ENCODE assay signal across 10 cellular contexts in the genomic region with DNA sequence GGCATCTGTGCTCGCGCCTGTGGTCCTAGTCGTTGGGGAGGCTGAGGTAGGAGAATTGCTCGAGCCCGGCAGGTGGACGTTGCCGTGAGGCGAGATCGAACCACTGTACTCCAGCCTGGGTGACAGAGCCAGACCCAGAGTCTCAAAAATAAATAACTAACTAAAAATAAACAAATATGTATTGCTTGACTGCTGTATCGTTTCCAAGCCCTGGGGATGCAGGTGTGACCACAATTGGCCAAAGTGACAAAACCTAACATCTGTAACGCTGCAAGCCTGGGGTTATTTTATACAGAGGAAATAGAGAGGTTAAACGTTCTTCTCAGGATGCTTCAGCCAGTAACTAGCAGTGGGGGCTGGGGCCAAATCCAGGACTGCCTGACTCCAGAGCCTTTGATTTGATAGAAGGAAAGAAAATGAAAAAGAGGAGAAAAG. TPM values are rescaled to one million over a fixed set of nuclear protein-coding genes. Genes with fewer than 3 reads are reported as not detected.
DNase-seq lines count a peak whose midpoint lies in the region; ATAC-seq, FAIRE-seq and TF ChIP-seq lines count a peak whose summit lies in the region.
"Had no signal": no experiment of that assay in that cellular context is flagged by ENCODE, and none has a peak within 500 bp of the region (broad histone marks: within the 10 kb centered on the region; RNA-seq: fewer than 3 reads in every experiment).

No MANE protein-coding gene starts in this region.

- peak; percentile 28; the same call in 1 of the 2 replicates for TF ChIP-seq POLR2A in Raji (IDR thresholded peaks at IDR 0.05; ENCODE audit: insufficient read depth, low read depth, low read length)

- H3K4me1 Mint-ChIP-seq in GM23338 = peaks cover 13% of the 10 kb centered on the region
- H3K4me1 Mint-ChIP-seq in neural progenitor cell = peaks cover 20% of the 10 kb centered on the region

- ATAC-seq in GM18517 (IDR thresholded peaks at IDR 0.05; ENCODE audit: unreplicated experiment) = peak; percentile 34
- no peak for ATAC-seq in GM23338
- no peak for ATAC-seq in HG02970 (IDR thresholded peaks at IDR 0.05; ENCODE audit: low FRiP score, unreplicated experiment)

- peaks cover 38% of the 10 kb centered on the region for H3K79me2 ChIP-seq in GM23338 (replicated peaks; ENCODE audit: insufficient read depth)
- H3K79me2 ChIP-seq in neural progenitor cell (ENCODE audit: low read depth) = peaks cover 48% of the 10 kb centered on the region

- H3K9me3 ChIP-seq in neural progenitor cell (ENCODE audit: low read depth) = no peaks in the 10 kb centered on the region

- TF ChIP-seq CTCF in GM23338 (conservative IDR thresholded peaks at IDR 0.05; ENCODE audit: low read depth in 2 of 2) (no peak), neural progenitor cell (IDR thresholded peaks at IDR 0.05) (no peak), D721Med (IDR thresholded peaks at IDR 0.05; ENCODE audit: insufficient read depth, missing control alignments) (no peak)

- H3K9me2 ChIP-seq in GM23338 (ENCODE audit: insufficient read depth) = no peaks in the 10 kb centered on the region

- no peak for FAIRE-seq in D721Med (lab: Jason Lieb, UNC)
- FAIRE-seq: endothelial cell of umbilical vein had no signal

- peaks cover 30% of the 10 kb centered on the region for H3K27me3 Mint-ChIP-seq in GM23338 (ENCODE audit: insufficient read depth, low read depth, poor library complexity)
- peaks cover 15% of the 10 kb centered on the region for H3K27me3 Mint-ChIP-seq in neural progenitor cell (ENCODE audit: insufficient read depth, low read depth)

- peak overlapping the region; percentile 100 for H3K27ac ChIP-seq in GM23338 (ENCODE audit: low read depth)
- no peak overlapping the region for H3K27ac ChIP-seq in neural progenitor cell

- no peak overlapping the region for H2AFZ ChIP-seq in GM23338
- no peak overlapping the region for H2AFZ ChIP-seq in neural progenitor cell (replicated peaks)

- DNase-seq in GM23338 (ENCODE audit: low spot score) (no peak), neural progenitor cell (ENCODE audit: low spot score) (no peak), D721Med (ENCODE audit: insufficient read length, low spot score) (no peak), DMS53 treated with DMSO at 0.1 percent for 48 hours (lab: John Stamatoyannopoulos, UW; ENCODE audit: unreplicated experiment) (no peak), SKM-1 (lab: John Stamatoyannopoulos, UW; ENCODE audit: unreplicated experiment) (no peak)

- H3K9me3 Mint-ChIP-seq in GM23338 (peaks cover 16% of the 10 kb centered on the region; the same call in 2 of the 3 replicates), neural progenitor cell (peaks cover 4% of the 10 kb centered on the region)

- H3K4me3 Mint-ChIP-seq in GM23338 = peak overlapping the region; percentile 39; the same call in 2 of the 3 replicates
- peak overlapping the region; percentile 61 for H3K4me3 Mint-ChIP-seq in neural progenitor cell

- H3K4me2 ChIP-seq in GM23338 (no peak overlapping the region), neural progenitor cell (no peak overlapping the region)

- H3K27ac Mint-ChIP-seq in GM23338 = no peak overlapping the region
- H3K27ac Mint-ChIP-seq in neural progenitor cell = peak overlapping the region; percentile 61

- H3K36me3 Mint-ChIP-seq in GM23338 (ENCODE audit: low read depth) (peaks cover 32% of the 10 kb centered on the region), neural progenitor cell (peaks cover 25% of the 10 kb centered on the region)

- H3K4me3 ChIP-seq in GM23338 = no peak overlapping the region
- H3K4me3 ChIP-seq in neural progenitor cell = no peak overlapping the region
- H3K4me3 ChIP-seq: lung had no signal

- H4K20me1 ChIP-seq in GM23338 (replicated peaks; ENCODE audit: insufficient read depth) = peaks cover 27% of the 10 kb centered on the region
- H4K20me1 ChIP-seq in neural progenitor cell (ENCODE audit: low read depth) = peaks cover 28% of the 10 kb centered on the region

- peaks cover 17% of the 10 kb centered on the region for H3F3A ChIP-seq in GM23338 (replicated peaks; ENCODE audit: low read depth)
- H3F3A ChIP-seq in neural progenitor cell (ENCODE audit: low read depth) = peaks cover 43% of the 10 kb centered on the region

- no peak overlapping the region for H3K9ac ChIP-seq in neural progenitor cell

- peaks cover 7% of the 10 kb centered on the region for H3K4me1 ChIP-seq in GM23338 (ENCODE audit: insufficient read depth)
- peaks cover 4% of the 10 kb centered on the region for H3K4me1 ChIP-seq in neural progenitor cell

- H3K36me3 ChIP-seq in GM23338 (ENCODE audit: insufficient read depth) = peaks cover 18% of the 10 kb centered on the region; the same call in 1 of the 2 replicates
- peaks cover 11% of the 10 kb centered on the region for H3K36me3 ChIP-seq in neural progenitor cell

- H3K27me3 ChIP-seq in GM23338 (ENCODE audit: insufficient read depth) (no peaks in the 10 kb centered on the region), neural progenitor cell (no peaks in the 10 kb centered on the region)

TF ChIP-seq in GM23338, 12 proteins besides CTCF, POLR2A, EP300 and RAD21 (continues in another document):
- TF ChIP-seq STAT1 (IDR thresholded peaks at IDR 0.05; ENCODE audit: unreplicated experiment) = no peak
- TF ChIP-seq, protein P1, sequence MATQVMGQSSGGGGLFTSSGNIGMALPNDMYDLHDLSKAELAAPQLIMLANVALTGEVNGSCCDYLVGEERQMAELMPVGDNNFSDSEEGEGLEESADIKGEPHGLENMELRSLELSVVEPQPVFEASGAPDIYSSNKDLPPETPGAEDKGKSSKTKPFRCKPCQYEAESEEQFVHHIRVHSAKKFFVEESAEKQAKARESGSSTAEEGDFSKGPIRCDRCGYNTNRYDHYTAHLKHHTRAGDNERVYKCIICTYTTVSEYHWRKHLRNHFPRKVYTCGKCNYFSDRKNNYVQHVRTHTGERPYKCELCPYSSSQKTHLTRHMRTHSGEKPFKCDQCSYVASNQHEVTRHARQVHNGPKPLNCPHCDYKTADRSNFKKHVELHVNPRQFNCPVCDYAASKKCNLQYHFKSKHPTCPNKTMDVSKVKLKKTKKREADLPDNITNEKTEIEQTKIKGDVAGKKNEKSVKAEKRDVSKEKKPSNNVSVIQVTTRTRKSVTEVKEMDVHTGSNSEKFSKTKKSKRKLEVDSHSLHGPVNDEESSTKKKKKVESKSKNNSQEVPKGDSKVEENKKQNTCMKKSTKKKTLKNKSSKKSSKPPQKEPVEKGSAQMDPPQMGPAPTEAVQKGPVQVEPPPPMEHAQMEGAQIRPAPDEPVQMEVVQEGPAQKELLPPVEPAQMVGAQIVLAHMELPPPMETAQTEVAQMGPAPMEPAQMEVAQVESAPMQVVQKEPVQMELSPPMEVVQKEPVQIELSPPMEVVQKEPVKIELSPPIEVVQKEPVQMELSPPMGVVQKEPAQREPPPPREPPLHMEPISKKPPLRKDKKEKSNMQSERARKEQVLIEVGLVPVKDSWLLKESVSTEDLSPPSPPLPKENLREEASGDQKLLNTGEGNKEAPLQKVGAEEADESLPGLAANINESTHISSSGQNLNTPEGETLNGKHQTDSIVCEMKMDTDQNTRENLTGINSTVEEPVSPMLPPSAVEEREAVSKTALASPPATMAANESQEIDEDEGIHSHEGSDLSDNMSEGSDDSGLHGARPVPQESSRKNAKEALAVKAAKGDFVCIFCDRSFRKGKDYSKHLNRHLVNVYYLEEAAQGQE (IDR thresholded peaks at IDR 0.05; ENCODE audit: unreplicated experiment) = no peak
- no peak for TF ChIP-seq EZH2 (IDR thresholded peaks at IDR 0.05; ENCODE audit: low read depth, unreplicated experiment)

RNA-seq across cellular contexts. Expression of gene SRSF3, which starts 1.9 kb away (rescaled TPM):
- total RNA-seq in GM23338 (2014; rRNA removed; shearing (Covaris generic)) = 254 and 436 TPM in 2 replicates
- 585 and 655 TPM in 2 replicates for polyA plus RNA-seq in GM23338 (2016; fragmentation: Nextera tagmentation; extraction: Ambion mirVana)
- total RNA-seq in neural progenitor cell (ENCODE audit: low replicate concordance) = 267 and 297 TPM in 2 replicates

RNA-seq across cellular contexts. Expression of gene STK38, which starts 45.0 kb away (rescaled TPM):
- total RNA-seq in GM23338 (2014; rRNA removed; shearing (Covaris generic)) = 15.2 and 17.4 TPM in 2 replicates
- 9.0 and 10.8 TPM in 2 replicates for polyA plus RNA-seq in GM23338 (2016; fragmentation: Nextera tagmentation; extraction: Ambion mirVana)
- total RNA-seq in neural progenitor cell (ENCODE audit: low replicate concordance) = 26.1 and 31.9 TPM in 2 replicates
